Comparison of ENCODE assay signal across 24 cellular contexts in genomic region chr17:6100146-6100545, GRCh38. TPM values are rescaled to one million over a fixed set of nuclear protein-coding genes. Genes with fewer than 3 reads are reported as not detected.
"Had no signal": no experiment of that assay in that cellular context is flagged by ENCODE, and none has a peak within 500 bp of the region (broad histone marks: within the 10 kb centered on the region; RNA-seq: fewer than 3 reads in every experiment).

No MANE protein-coding gene starts in this region.

- H3K36me3 ChIP-seq: gastrocnemius medialis, heart right ventricle, ovary, prostate gland, right lobe of liver, upper lobe of left lung, vagina had no signal

- DNase-seq: cortex of kidney; effector CD8-positive, alpha-beta T cell; heart right ventricle; hypothalamus; mammary epithelial cell; nucleus accumbens; right lobe of liver; stimulated activated CD4-positive, alpha-beta T cell treated with anti-CD3 and anti-CD28 coated beads, Interleukin-12 subunit alpha, Interleukin-12 subunit beta, amount 100 ng/mL, for 4 hours; stimulated activated CD4-positive, alpha-beta T cell treated with anti-CD3 and anti-CD28 coated beads, Interleukin-2, amount 100 ng/mL, for 48 hours; stimulated activated CD8-positive, alpha-beta memory T cell treated with anti-CD3 and anti-CD28 coated beads, Interleukin-4, amount 100 ng/mL, for 48 hours; upper lobe of left lung had no signal

- H3K9me3 Mint-ChIP-seq: stimulated activated effector memory CD8-positive, alpha-beta T cell treated with anti-CD3 and anti-CD28 coated beads, Interleukin-12 subunit alpha, Interleukin-12 subunit beta, amount 100 ng/mL, for 72 hours; stimulated activated naive CD8-positive, alpha-beta T cell treated with anti-CD3 and anti-CD28 coated beads, Interleukin-15, Interleukin-2, amounts not matched to agents 100 ng/mL and 50 ng/mL, for 24 hours had no signal

- H3K4me3 ChIP-seq: dorsolateral prefrontal cortex, esophagus muscularis mucosa, gastrocnemius medialis, heart right ventricle, mucosa of descending colon, ovary, prostate gland, right lobe of liver, skin epidermis, tibial artery, upper lobe of left lung, vagina had no signal

- H3K9me3 ChIP-seq: esophagus muscularis mucosa, gastrocnemius medialis, heart right ventricle, mucosa of descending colon, ovary, prostate gland, right lobe of liver, tibial artery, upper lobe of left lung, vagina had no signal

- ATAC-seq: gastrocnemius medialis; heart right ventricle; left lobe of liver; mucosa of descending colon; naive thymus-derived CD8-positive, alpha-beta T cell; right lobe of liver; stimulated activated effector memory CD8-positive, alpha-beta T cell treated with anti-CD3 and anti-CD28 coated beads, Interleukin-12 subunit alpha, Interleukin-12 subunit beta, amount 100 ng/mL, for 72 hours had no signal

- H3K36me3 Mint-ChIP-seq: naive thymus-derived CD8-positive, alpha-beta T cell; stimulated activated effector memory CD8-positive, alpha-beta T cell treated with anti-CD3 and anti-CD28 coated beads, Interleukin-12 subunit alpha, Interleukin-12 subunit beta, amount 100 ng/mL, for 72 hours had no signal

- H3K4me3 Mint-ChIP-seq: naive thymus-derived CD8-positive, alpha-beta T cell; stimulated activated effector memory CD8-positive, alpha-beta T cell treated with anti-CD3 and anti-CD28 coated beads, Interleukin-12 subunit alpha, Interleukin-12 subunit beta, amount 100 ng/mL, for 72 hours; stimulated activated naive CD8-positive, alpha-beta T cell treated with anti-CD3 and anti-CD28 coated beads, Interleukin-15, Interleukin-2, amounts not matched to agents 100 ng/mL and 50 ng/mL, for 24 hours had no signal

- H3K4me1 Mint-ChIP-seq: naive thymus-derived CD8-positive, alpha-beta T cell; stimulated activated effector memory CD8-positive, alpha-beta T cell treated with anti-CD3 and anti-CD28 coated beads, Interleukin-12 subunit alpha, Interleukin-12 subunit beta, amount 100 ng/mL, for 72 hours had no signal

- H3K4me1 ChIP-seq: prostate gland, right lobe of liver, tibial artery, vagina had no signal

- H3K27ac Mint-ChIP-seq: naive thymus-derived CD8-positive, alpha-beta T cell; stimulated activated effector memory CD8-positive, alpha-beta T cell treated with anti-CD3 and anti-CD28 coated beads, Interleukin-12 subunit alpha, Interleukin-12 subunit beta, amount 100 ng/mL, for 72 hours; stimulated activated naive CD8-positive, alpha-beta T cell treated with anti-CD3 and anti-CD28 coated beads, Interleukin-15, Interleukin-2, amounts not matched to agents 100 ng/mL and 50 ng/mL, for 24 hours had no signal

- H3K27me3 ChIP-seq: dorsolateral prefrontal cortex, esophagus muscularis mucosa, gastrocnemius medialis, heart right ventricle, ovary, right lobe of liver, tibial artery, upper lobe of left lung, vagina had no signal

- H3K27ac ChIP-seq: dorsolateral prefrontal cortex, esophagus muscularis mucosa, ovary, prostate gland, right lobe of liver, skin epidermis, tibial artery, upper lobe of left lung, vagina had no signal

RNA-seq across cellular contexts. Expression of gene WSCD1, which starts 30.0 kb away (rescaled TPM):
- total RNA-seq: mammary epithelial cell; naive thymus-derived CD8-positive, alpha-beta T cell had no signal
- polyA plus RNA-seq: mammary epithelial cell; naive thymus-derived CD8-positive, alpha-beta T cell had no signal
